1 cellular context compared by ENCODE assay signal in genomic region chr7:99949645-99950228, GRCh38.
TF ChIP-seq lines count a peak whose summit lies in the region.

No MANE protein-coding gene starts in this region.

TF ChIP-seq in HCT116, 20 proteins besides CTCF, POLR2A, EP300 and RAD21 (continued from another document):
- no peak for TF ChIP-seq CBX3 (IDR thresholded peaks at IDR 0.05; ENCODE audit: low read depth)
- no peak for TF ChIP-seq POLR2AphosphoS5 (IDR thresholded peaks at IDR 0.05; ENCODE audit: low read depth, low read length)
- no peak for TF ChIP-seq REST (IDR thresholded peaks at IDR 0.05; ENCODE audit: low read depth)
- no peak for TF ChIP-seq EZH2phosphoT487 (IDR thresholded peaks at IDR 0.05; ENCODE audit: borderline replicate concordance)
- no peak for TF ChIP-seq ZFX (IDR thresholded peaks at IDR 0.05)
